25 cellular contexts compared by ENCODE assay signal in genomic region chr16:88622866-88623265, GRCh38. TPM values are rescaled to one million over a fixed set of nuclear protein-coding genes. Genes with fewer than 3 reads are reported as not detected.
A peak's percentile ranks its signal among the peaks of the same experiment; 100 is the strongest.
DNase-seq lines count a peak whose midpoint lies in the region; ATAC-seq, FAIRE-seq and TF ChIP-seq lines count a peak whose summit lies in the region.
"Had no signal": no experiment of that assay in that cellular context is flagged by ENCODE, and none has a peak within 500 bp of the region (broad histone marks: within the 10 kb centered on the region; RNA-seq: fewer than 3 reads in every experiment).

No MANE protein-coding gene starts in this region.

- no peaks in the 10 kb centered on the region for H3K36me3 Mint-ChIP-seq in natural killer cell
- H3K36me3 Mint-ChIP-seq in natural killer cell treated with Interleukin-12 subunit alpha and Interleukin-12 subunit beta and Interleukin-15 and Interleukin-18, amount 100 ng/mL, for 72 hours = no peaks in the 10 kb centered on the region
- peaks cover 3 to 28% (median 9%) of the 10 kb centered on the region in 3 donors for H3K36me3 Mint-ChIP-seq in immature natural killer cell
- H3K36me3 Mint-ChIP-seq in stimulated activated naive B cell treated with anti-CD40 and anti-IgM and Interleukin-4, amounts not matched to agents 10 μg/mL and 1 μg/mL and 100 μg/mL, for 72 hours = peaks cover 53 to 68% of the 10 kb centered on the region in 2 donors
- peaks cover 29% of the 10 kb centered on the region for H3K36me3 Mint-ChIP-seq in activated CD4-positive, alpha-beta T cell treated with anti-CD3 and anti-CD28 coated beads, Interleukin-2, amount 10 ng/mL, durations not matched to agents 7 days and 5 days (ENCODE audit: low read depth)

- no peak overlapping the region for H3K9ac ChIP-seq in GM12878 (ENCODE audit: control insufficient read depth, insufficient read depth, low read length)

- no peak for FAIRE-seq in GM12878 (lab: Jason Lieb, UNC)
- FAIRE-seq: A204.1, GM12891, HepG2 had no signal

- BruUV-seq in GM12878 (replicated peaks; lab: Mats Ljungman, UMichigan) = no TSS peak

- peaks cover 22 to 37% of the 10 kb centered on the region in 2 donors for H3K4me1 Mint-ChIP-seq in natural killer cell
- peaks cover 21 to 29% of the 10 kb centered on the region in 2 donors for H3K4me1 Mint-ChIP-seq in natural killer cell treated with Interleukin-12 subunit alpha and Interleukin-12 subunit beta and Interleukin-15 and Interleukin-18, amount 100 ng/mL, for 72 hours (ENCODE audit: low read depth in 2 of 2)
- H3K4me1 Mint-ChIP-seq in immature natural killer cell = peaks cover 32 to 41% of the 10 kb centered on the region in 2 donors
- H3K4me1 Mint-ChIP-seq in stimulated activated naive B cell treated with anti-CD40 and anti-IgM and Interleukin-4, amounts not matched to agents 10 μg/mL and 1 μg/mL and 100 μg/mL, for 72 hours = peaks cover 4 to 22% of the 10 kb centered on the region in 2 donors
- H3K4me1 Mint-ChIP-seq in activated CD4-positive, alpha-beta T cell treated with anti-CD3 and anti-CD28 coated beads, Interleukin-2, amount 10 ng/mL, durations not matched to agents 7 days and 5 days = peaks cover 31% of the 10 kb centered on the region
- H3K4me1 Mint-ChIP-seq: B cell, CD14-positive monocyte had no signal

- no peak for TF ChIP-seq EP300 in GM12878 (IDR thresholded peaks at IDR 0.05; ENCODE audit: borderline replicate concordance in 1 of 2, control insufficient read depth in 1 of 2, low read depth in 2 of 2, low read length in 2 of 2)

- intact Hi-C loops in natural killer cell (cut with micrococcal nuclease) (no loop called here), GM12878 (cut with micrococcal nuclease; ENCODE audit: unreplicated experiment) (no loop called here)

- no peak overlapping the region for H3K27ac ChIP-seq in GM12878 (ENCODE audit: control insufficient read depth, insufficient read depth)

- SMC1A ChIA-PET in GM12878 (lab: Charles Lee; ENCODE audit: uncharacterized antibody, unreplicated experiment) = no interaction called here

- no peaks in the 10 kb centered on the region for H3K27me3 Mint-ChIP-seq in natural killer cell (ENCODE audit: low read depth in 2 of 2)
- H3K27me3 Mint-ChIP-seq in natural killer cell treated with Interleukin-12 subunit alpha and Interleukin-12 subunit beta and Interleukin-15 and Interleukin-18, amount 100 ng/mL, for 72 hours = no peaks in the 10 kb centered on the region
- peaks cover 17 to 25% (median 20%) of the 10 kb centered on the region in 3 donors for H3K27me3 Mint-ChIP-seq in immature natural killer cell (ENCODE audit: low read depth in 3 of 3)
- no peaks in the 10 kb centered on the region for H3K27me3 Mint-ChIP-seq in stimulated activated naive B cell treated with anti-CD40 and anti-IgM and Interleukin-4, amounts not matched to agents 10 μg/mL and 1 μg/mL and 100 μg/mL, for 72 hours
- H3K27me3 Mint-ChIP-seq in activated CD4-positive, alpha-beta T cell treated with anti-CD3 and anti-CD28 coated beads, Interleukin-2, amount 10 ng/mL, durations not matched to agents 7 days and 5 days = no peaks in the 10 kb centered on the region
- H3K27me3 Mint-ChIP-seq: B cell had no signal

- no peaks in the 10 kb centered on the region for H4K20me1 ChIP-seq in GM12878 (ENCODE audit: control insufficient read depth, insufficient read depth)

- peak overlapping the region; percentile 50 to 74 for H3K27ac Mint-ChIP-seq in natural killer cell
- no peak overlapping the region for H3K27ac Mint-ChIP-seq in natural killer cell treated with Interleukin-12 subunit alpha and Interleukin-12 subunit beta and Interleukin-15 and Interleukin-18, amount 100 ng/mL, for 72 hours
- peak overlapping the region in 5 of 6 donors; percentile 61 to 99 (median 82) for H3K27ac Mint-ChIP-seq in immature natural killer cell
- H3K27ac Mint-ChIP-seq in stimulated activated naive B cell treated with anti-CD40 and anti-IgM and Interleukin-4, amounts not matched to agents 10 μg/mL and 1 μg/mL and 100 μg/mL, for 72 hours = peak overlapping the region; percentile 67
- H3K27ac Mint-ChIP-seq in activated CD4-positive, alpha-beta T cell treated with anti-CD3 and anti-CD28 coated beads, Interleukin-2, amount 10 ng/mL, durations not matched to agents 7 days and 5 days = no peak overlapping the region
- H3K27ac Mint-ChIP-seq: B cell, GM23338 had no signal

- TF ChIP-seq CTCF in natural killer cell (IDR thresholded peaks at IDR 0.05) (no peak), GM12878 (IDR thresholded peaks at IDR 0.05 in 2 of 3, conservative IDR thresholded peaks at IDR 0.05 in 1 of 3; ENCODE audit: control insufficient read depth in 2 of 3, extremely low read depth in 1 of 3, insufficient read depth in 1 of 3, low read depth in 3 of 3, low read length in 3 of 3) (no peak)

- no peak for ATAC-seq in natural killer cell
- no peak for ATAC-seq in natural killer cell treated with Interleukin-12 subunit alpha and Interleukin-12 subunit beta and Interleukin-15 and Interleukin-18, amount 100 ng/mL, for 72 hours
- ATAC-seq in GM12878 = no peak
- ATAC-seq in stimulated activated naive B cell treated with anti-CD40 and anti-IgM and Interleukin-4, amounts not matched to agents 10 μg/mL and 1 μg/mL and 100 μg/mL, for 72 hours (replicated peaks) = no peak
- ATAC-seq in GM18502 (IDR thresholded peaks at IDR 0.05; ENCODE audit: poor library complexity, unreplicated experiment) = no peak
- ATAC-seq: GM23338, HepG2 had no signal

- no peaks in the 10 kb centered on the region for H3K79me2 ChIP-seq in GM12878 (ENCODE audit: control insufficient read depth, insufficient read depth, low read length)

- no peak overlapping the region for H3K4me2 ChIP-seq in GM12878 (ENCODE audit: control insufficient read depth, insufficient read depth)
- H3K4me2 ChIP-seq: GM23338 had no signal

- DNase-seq in natural killer cell (no peak), GM12878 (ENCODE audit: low read depth, low spot score) (no peak), immature natural killer cell (no peak), NCI-H69 (lab: John Stamatoyannopoulos, UW) (no peak)
- no peak for DNase-seq in natural killer cell treated with Interleukin-12 subunit alpha and Interleukin-12 subunit beta and Interleukin-15 and Interleukin-18, amount 100 ng/mL, for 72 hours (ENCODE audit: low spot score)
- no peak for DNase-seq in stimulated activated naive B cell treated with anti-CD40 and anti-IgM and Interleukin-4, amounts not matched to agents 10 μg/mL and 1 μg/mL and 100 μg/mL, for 72 hours
- DNase-seq in activated CD4-positive, alpha-beta T cell treated with anti-CD3 and anti-CD28 coated beads, Interleukin-2, amount 10 ng/mL, durations not matched to agents 7 days and 5 days = no peak
- DNase-seq: Caco-2, DND-41, KBM-7, NCI-H1105, NCI-H146, NCI-H2029, NCI-H226, NCI-H524, OCI-M1, Right ventricle myocardium superior had no signal

- H3K9me3 Mint-ChIP-seq in natural killer cell (no peaks in the 10 kb centered on the region), immature natural killer cell (no peaks in the 10 kb centered on the region)
- H3K9me3 Mint-ChIP-seq in natural killer cell treated with Interleukin-12 subunit alpha and Interleukin-12 subunit beta and Interleukin-15 and Interleukin-18, amount 100 ng/mL, for 72 hours = no peaks in the 10 kb centered on the region
- H3K9me3 Mint-ChIP-seq in stimulated activated naive B cell treated with anti-CD40 and anti-IgM and Interleukin-4, amounts not matched to agents 10 μg/mL and 1 μg/mL and 100 μg/mL, for 72 hours = no peaks in the 10 kb centered on the region
- no peaks in the 10 kb centered on the region for H3K9me3 Mint-ChIP-seq in activated CD4-positive, alpha-beta T cell treated with anti-CD3 and anti-CD28 coated beads, Interleukin-2, amount 10 ng/mL, durations not matched to agents 7 days and 5 days
- H3K9me3 Mint-ChIP-seq: CD14-positive monocyte, GM23338 had no signal

- TF ChIP-seq RAD21 in GM12878 (IDR thresholded peaks at IDR 0.05; ENCODE audit: insufficient read depth, low read depth, low read length) = no peak

- POLR2A ChIA-PET in GM12878 (lab: Charles Lee) = no interaction called here
- POLR2A ChIA-PET in activated CD4-positive, alpha-beta T cell treated with anti-CD3 and anti-CD28 coated beads, Interleukin-2, amount 10 ng/mL, durations not matched to agents 7 days and 5 days (lab: Charles Lee) = no interaction called here

- 95% methylated on average over 29 of the region's 29 CpGs for WGBS in GM12878 (ENCODE audit: insufficient coverage, insufficient replicate concordance, low lambda C conversion rate, missing lambda C conversion rate)

- no peaks in the 10 kb centered on the region for H3K4me1 ChIP-seq in GM12878 (ENCODE audit: control insufficient read depth, insufficient read depth, low read length)
- H3K4me1 ChIP-seq: HAP-1 had no signal

- H3K4me3 Mint-ChIP-seq in natural killer cell (no peak overlapping the region), immature natural killer cell (peak overlapping the region in 1 of 5 donors; percentile 66)
- H3K4me3 Mint-ChIP-seq in natural killer cell treated with Interleukin-12 subunit alpha and Interleukin-12 subunit beta and Interleukin-15 and Interleukin-18, amount 100 ng/mL, for 72 hours = no peak overlapping the region
- no peak overlapping the region for H3K4me3 Mint-ChIP-seq in stimulated activated naive B cell treated with anti-CD40 and anti-IgM and Interleukin-4, amounts not matched to agents 10 μg/mL and 1 μg/mL and 100 μg/mL, for 72 hours
- H3K4me3 Mint-ChIP-seq in activated CD4-positive, alpha-beta T cell treated with anti-CD3 and anti-CD28 coated beads, Interleukin-2, amount 10 ng/mL, durations not matched to agents 7 days and 5 days = no peak overlapping the region
- H3K4me3 Mint-ChIP-seq: B cell, CD14-positive monocyte, GM23338 had no signal

- no peak overlapping the region for H3K4me3 ChIP-seq in GM12878
- H3K4me3 ChIP-seq: GM23338, HAP-1 had no signal

- CTCF ChIA-PET in GM12878 (lab: Yijun Ruan, JAX) = no interaction called here
- CTCF ChIA-PET in activated CD4-positive, alpha-beta T cell treated with anti-CD3 and anti-CD28 coated beads, Interleukin-2, amount 10 ng/mL, durations not matched to agents 7 days and 5 days (lab: Charles Lee) = no interaction called here

- RAD21 ChIA-PET in GM12878 (lab: Charles Lee; ENCODE audit: unreplicated experiment) = no interaction called here

- no peaks in the 10 kb centered on the region for H3K27me3 ChIP-seq in GM12878 (replicated peaks in 1 of 2; ENCODE audit: control insufficient read depth in 2 of 2, insufficient read depth in 2 of 2, low read length in 1 of 2)

- H2AFZ ChIP-seq in GM12878 (ENCODE audit: control insufficient read depth, low read depth, low read length) = no peak overlapping the region
- H2AFZ ChIP-seq: GM23338 had no signal

- H3K36me3 ChIP-seq in GM12878 (ENCODE audit: control insufficient read depth in 2 of 2, insufficient read depth in 2 of 2, low read length in 1 of 2) = peaks cover 13 to 54% of the 10 kb centered on the region in 2 experiments; a peak in 3 of 4 replicates

- in situ Hi-C loops in GM12878 (cut with MboI) = loop anchor here (5.0 kb wide), 1 partner anchor 51 kb away; the partner anchor contains the start of gene ZC3H18

- H3K9me3 ChIP-seq in GM12878 (replicated peaks; ENCODE audit: control insufficient read depth, insufficient read depth, low read length) = no peaks in the 10 kb centered on the region
- H3K9me3 ChIP-seq: Caco-2, HAP-1 had no signal

- 0 out of 2 replicates have a peak, but pooled peaks have one; percentile 32 for TF ChIP-seq POLR2A in GM12878 (IDR thresholded peaks at IDR 0.05; ENCODE audit: low read depth, low read length)

RNA-seq across cellular contexts. Expression of gene IL17C, which starts 15.5 kb away (rescaled TPM):
- total RNA-seq in natural killer cell (1 to 10 TPM in 2 of 3 donors, under 1 TPM in 1; 0.61 to 3.0 (median 1.2) TPM), GM12878 (2014; rRNA removed) (not detected in 2 replicates), GM12878 (2014; rRNA removed; fragmentation: Illumina TruSeq; extraction: Trizol) (not detected in 2 replicates), GM12878 (2021) (not detected in 2 replicates)
- total RNA-seq in natural killer cell treated with Interleukin-12 subunit alpha and Interleukin-12 subunit beta and Interleukin-15 and Interleukin-18, amount 100 ng/mL, for 72 hours = 1 to 10 TPM in 1 of 2 donors, under 1 TPM in 1; 0.64 to 1.0 TPM
- not detected in 2 replicates for total RNA-seq in GM12878 (2013; cell fraction: nucleolus; rRNA removed)
- polyA plus RNA-seq in GM12878 (2011; ENCODE audit: low read depth) = not detected
- polyA plus RNA-seq in GM12878 (2011; rRNA removed) (not detected in 2 replicates), GM12878 (2014; fragmentation: Illumina TruSeq; extraction: Trizol) (not detected in 2 replicates), GM12878 (2014; fragmentation: Nextera tagmentation; extraction: Ambion mirVana) (not detected), GM12878 (2014; rRNA removed) (0.33 TPM in 1 of 2 replicates, not detected in the other), GM12878 (2016; fragmentation: Nextera tagmentation; extraction: Ambion mirVana) (not detected), immature natural killer cell (under 1 TPM in 2 of 3 donors, not detected in 1; 0.64 to 0.80 TPM)
- 0.08 and 0.10 TPM in 2 replicates for polyA plus RNA-seq in GM12878 (2011; cell fraction: cytosol; rRNA removed)
- polyA plus RNA-seq in GM12878 (2011; cell fraction: nucleus; rRNA removed) = 0.31 and 0.55 TPM in 2 replicates
- 0.26 and 0.32 TPM in 2 replicates for polyA plus RNA-seq in GM12878 (2012)
- not detected in 2 replicates for polyA minus RNA-seq in GM12878 (2011; rRNA and poly(A)+ RNA removed)
- polyA minus RNA-seq in GM12878 (2011; cell fraction: cytosol; rRNA and poly(A)+ RNA removed) = not detected in 2 replicates
- not detected in 2 replicates for polyA minus RNA-seq in GM12878 (2011; cell fraction: nucleus; rRNA and poly(A)+ RNA removed)
- total RNA-seq in activated CD4-positive, alpha-beta T cell treated with anti-CD3 and anti-CD28 coated beads, Interleukin-2, amount 10 ng/mL, durations not matched to agents 7 days and 5 days = under 1 TPM in 1 of 2 experiments, not detected in 1; 0.20 TPM
- total RNA-seq: Caco-2, HepG2, Right ventricle myocardium superior had no signal
- polyA plus RNA-seq: CD14-positive monocyte, HepG2 had no signal

RNA-seq across cellular contexts. Expression of gene CYBA, which starts 28.0 kb away (rescaled TPM):
- total RNA-seq in natural killer cell = 1,000 to 10,000 TPM; 1,001 to 1,351 (median 1,051) TPM
- 100 to 1,000 TPM; 268 to 386 TPM for total RNA-seq in natural killer cell treated with Interleukin-12 subunit alpha and Interleukin-12 subunit beta and Interleukin-15 and Interleukin-18, amount 100 ng/mL, for 72 hours
- total RNA-seq in GM12878 (2013; cell fraction: nucleolus; rRNA removed) = 178 and 189 TPM in 2 replicates
- total RNA-seq in GM12878 (2014; rRNA removed) = 531 and 598 TPM in 2 replicates
- 114 and 132 TPM in 2 replicates for total RNA-seq in GM12878 (2014; rRNA removed; fragmentation: Illumina TruSeq; extraction: Trizol)
- total RNA-seq in GM12878 (2021) = 373 and 384 TPM in 2 replicates
- polyA plus RNA-seq in GM12878 (2011; ENCODE audit: low read depth) = 92.9 TPM
- 29.3 and 78.7 TPM in 2 replicates for polyA plus RNA-seq in GM12878 (2011; rRNA removed)
- 257 and 379 TPM in 2 replicates for polyA plus RNA-seq in GM12878 (2011; cell fraction: cytosol; rRNA removed)
- 417 and 477 TPM in 2 replicates for polyA plus RNA-seq in GM12878 (2011; cell fraction: nucleus; rRNA removed)
- polyA plus RNA-seq in GM12878 (2012) = 413 and 478 TPM in 2 replicates
- 7.9 and 53.2 TPM in 2 replicates for polyA plus RNA-seq in GM12878 (2014; fragmentation: Illumina TruSeq; extraction: Trizol)
- under 1 TPM; 0.55 to 0.66 TPM for polyA plus RNA-seq in GM12878 (2014; fragmentation: Nextera tagmentation; extraction: Ambion mirVana)
- 551 and 668 TPM in 2 replicates for polyA plus RNA-seq in GM12878 (2014; rRNA removed)
- polyA plus RNA-seq in GM12878 (2016; fragmentation: Nextera tagmentation; extraction: Ambion mirVana) = 100 to 1,000 TPM; 462 to 477 TPM
- 55.5 and 207 TPM in 2 replicates for polyA minus RNA-seq in GM12878 (2011; rRNA and poly(A)+ RNA removed)
- 88.6 and 114 TPM in 2 replicates for polyA minus RNA-seq in GM12878 (2011; cell fraction: cytosol; rRNA and poly(A)+ RNA removed)
- 55.1 and 94.4 TPM in 2 replicates for polyA minus RNA-seq in GM12878 (2011; cell fraction: nucleus; rRNA and poly(A)+ RNA removed)
- polyA plus RNA-seq in immature natural killer cell = 1,000 to 10,000 TPM; 2,079 to 2,787 (median 2,690) TPM
- 100 to 1,000 TPM; 486 to 586 TPM for total RNA-seq in activated CD4-positive, alpha-beta T cell treated with anti-CD3 and anti-CD28 coated beads, Interleukin-2, amount 10 ng/mL, durations not matched to agents 7 days and 5 days

RNA-seq across cellular contexts. Expression of gene MVD, which starts 40.0 kb away (rescaled TPM):
- total RNA-seq in natural killer cell (100 to 1,000 TPM; 176 to 271 (median 185) TPM), GM12878 (2014; rRNA removed) (101 and 104 TPM in 2 replicates), GM12878 (2014; rRNA removed; fragmentation: Illumina TruSeq; extraction: Trizol) (45.0 and 50.0 TPM in 2 replicates), GM12878 (2021) (132 and 147 TPM in 2 replicates)
- total RNA-seq in natural killer cell treated with Interleukin-12 subunit alpha and Interleukin-12 subunit beta and Interleukin-15 and Interleukin-18, amount 100 ng/mL, for 72 hours = 100 to 1,000 TPM in 1 of 2 donors, 10 to 100 TPM in 1; 77.2 to 124 TPM
- 81.8 and 88.4 TPM in 2 replicates for total RNA-seq in GM12878 (2013; cell fraction: nucleolus; rRNA removed)
- polyA plus RNA-seq in GM12878 (2011; ENCODE audit: low read depth) = 21.0 TPM
- polyA plus RNA-seq in GM12878 (2011; rRNA removed) (15.5 and 41.4 TPM in 2 replicates), GM12878 (2014; fragmentation: Illumina TruSeq; extraction: Trizol) (8.4 and 28.9 TPM in 2 replicates), GM12878 (2014; fragmentation: Nextera tagmentation; extraction: Ambion mirVana) (1 to 10 TPM; 5.0 to 6.8 TPM), GM12878 (2014; rRNA removed) (80.1 and 95.9 TPM in 2 replicates), GM12878 (2016; fragmentation: Nextera tagmentation; extraction: Ambion mirVana) (10 to 100 TPM; 80.5 to 85.4 TPM), immature natural killer cell (10 to 100 TPM; 79.4 to 96.6 (median 87.6) TPM)
- polyA plus RNA-seq in GM12878 (2011; cell fraction: cytosol; rRNA removed) = 53.9 and 79.5 TPM in 2 replicates
- polyA plus RNA-seq in GM12878 (2011; cell fraction: nucleus; rRNA removed) = 293 and 318 TPM in 2 replicates
- 91.8 and 107 TPM in 2 replicates for polyA plus RNA-seq in GM12878 (2012)
- 18.5 and 44.7 TPM in 2 replicates for polyA minus RNA-seq in GM12878 (2011; rRNA and poly(A)+ RNA removed)
- 25.0 and 33.1 TPM in 2 replicates for polyA minus RNA-seq in GM12878 (2011; cell fraction: cytosol; rRNA and poly(A)+ RNA removed)
- polyA minus RNA-seq in GM12878 (2011; cell fraction: nucleus; rRNA and poly(A)+ RNA removed) = 39.9 and 52.2 TPM in 2 replicates
- total RNA-seq in activated CD4-positive, alpha-beta T cell treated with anti-CD3 and anti-CD28 coated beads, Interleukin-2, amount 10 ng/mL, durations not matched to agents 7 days and 5 days = 10 to 100 TPM; 65.3 to 72.3 TPM

RNA-seq across cellular contexts. Expression of gene ZC3H18, which starts 52.7 kb away (rescaled TPM):
- total RNA-seq in natural killer cell (100 to 1,000 TPM; 125 to 130 (median 126) TPM), GM12878 (2014; rRNA removed) (8.6 and 12.5 TPM in 2 replicates), GM12878 (2014; rRNA removed; fragmentation: Illumina TruSeq; extraction: Trizol) (14.9 and 15.9 TPM in 2 replicates), GM12878 (2021) (50.4 and 58.3 TPM in 2 replicates)
- 100 to 1,000 TPM in 1 of 2 donors, 10 to 100 TPM in 1; 85.0 to 148 TPM for total RNA-seq in natural killer cell treated with Interleukin-12 subunit alpha and Interleukin-12 subunit beta and Interleukin-15 and Interleukin-18, amount 100 ng/mL, for 72 hours
- total RNA-seq in GM12878 (2013; cell fraction: nucleolus; rRNA removed) = 32.5 and 33.9 TPM in 2 replicates
- 11.2 TPM for polyA plus RNA-seq in GM12878 (2011; ENCODE audit: low read depth)
- polyA plus RNA-seq in GM12878 (2011; rRNA removed) (5.5 and 8.5 TPM in 2 replicates), GM12878 (2014; fragmentation: Illumina TruSeq; extraction: Trizol) (14.7 and 29.0 TPM in 2 replicates), GM12878 (2014; fragmentation: Nextera tagmentation; extraction: Ambion mirVana) (1 to 10 TPM; 1.0 to 3.2 TPM), GM12878 (2014; rRNA removed) (29.1 and 37.5 TPM in 2 replicates), GM12878 (2016; fragmentation: Nextera tagmentation; extraction: Ambion mirVana) (10 to 100 TPM; 54.1 to 57.0 TPM), immature natural killer cell (10 to 100 TPM in 1 of 3 donors, 1 to 10 TPM in 2; 1.0 to 29.0 (median 8.7) TPM)
- 10.5 and 12.9 TPM in 2 replicates for polyA plus RNA-seq in GM12878 (2011; cell fraction: cytosol; rRNA removed)
- polyA plus RNA-seq in GM12878 (2011; cell fraction: nucleus; rRNA removed) = 33.8 and 48.9 TPM in 2 replicates
- 24.7 and 25.2 TPM in 2 replicates for polyA plus RNA-seq in GM12878 (2012)
- 4.7 and 7.5 TPM in 2 replicates for polyA minus RNA-seq in GM12878 (2011; rRNA and poly(A)+ RNA removed)
- polyA minus RNA-seq in GM12878 (2011; cell fraction: cytosol; rRNA and poly(A)+ RNA removed) = 7.5 and 8.8 TPM in 2 replicates
- 8.5 and 16.6 TPM in 2 replicates for polyA minus RNA-seq in GM12878 (2011; cell fraction: nucleus; rRNA and poly(A)+ RNA removed)
- 10 to 100 TPM; 77.1 to 87.0 TPM for total RNA-seq in activated CD4-positive, alpha-beta T cell treated with anti-CD3 and anti-CD28 coated beads, Interleukin-2, amount 10 ng/mL, durations not matched to agents 7 days and 5 days

Comparison
In these comparisons a context has a peak if more than half of its experiments do, and no peak if none do; other contexts are left out.
1. H3K27ac Mint-ChIP-seq: peak in natural killer cell (2 of 2), immature natural killer cell (5 of 6) and stimulated activated naive B cell treated with anti-CD40 and anti-IgM and Interleukin-4, amounts not matched to agents 10 μg/mL and 1 μg/mL and 100 μg/mL, for 72 hours (single experiment); none in natural killer cell treated with Interleukin-12 subunit alpha and Interleukin-12 subunit beta and Interleukin-15 and Interleukin-18, amount 100 ng/mL, for 72 hours (0 of 2) and activated CD4-positive, alpha-beta T cell treated with anti-CD3 and anti-CD28 coated beads, Interleukin-2, amount 10 ng/mL, durations not matched to agents 7 days and 5 days (single experiment).